Comparison of ENCODE assay signal across 8 cellular contexts in the genomic region with DNA sequence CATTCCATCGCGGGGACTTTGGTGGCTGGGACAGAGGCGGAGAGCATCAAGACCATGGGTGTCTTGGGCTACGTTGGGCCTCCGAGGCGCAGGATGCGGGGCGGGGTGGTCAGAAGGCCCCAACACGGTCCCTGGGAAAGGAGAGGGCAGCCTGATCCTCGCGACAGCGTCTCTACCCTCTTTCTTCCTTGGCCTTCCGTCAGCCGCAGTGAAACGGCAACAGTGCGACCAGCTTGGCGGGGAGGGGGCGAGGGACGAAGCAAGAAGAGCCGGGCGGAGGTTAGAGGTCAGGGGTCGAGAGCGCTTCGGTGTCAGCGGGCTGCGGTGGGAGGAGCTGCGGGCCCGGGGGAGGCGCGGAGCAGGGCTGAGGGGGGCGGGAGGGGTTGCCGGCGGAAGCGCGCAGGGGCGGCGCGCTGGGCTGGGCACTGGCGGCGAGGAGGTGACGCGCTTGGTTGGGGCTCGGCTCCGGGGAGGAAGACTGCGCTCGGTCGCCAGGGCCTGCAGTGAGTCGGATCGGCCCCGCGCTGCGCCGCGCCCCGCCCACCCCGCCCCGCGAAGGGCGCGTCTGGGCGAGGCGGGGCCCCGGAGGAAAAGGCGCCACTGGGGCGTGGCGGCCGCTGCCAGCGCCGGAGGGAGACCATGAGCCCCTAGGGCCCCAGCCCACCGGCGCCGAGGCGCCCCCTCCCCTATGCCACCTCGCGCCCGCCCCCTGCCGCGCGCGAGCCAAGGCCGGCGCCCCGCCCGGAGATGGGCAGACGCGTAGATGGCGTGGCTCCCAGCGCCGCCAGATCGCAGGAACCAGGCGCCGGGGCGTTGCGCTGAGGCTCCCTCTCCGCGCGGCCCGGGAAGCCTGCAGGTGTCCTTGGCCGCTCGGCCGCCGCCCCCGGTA. TPM values are rescaled to one million over a fixed set of nuclear protein-coding genes. Genes with fewer than 3 reads are reported as not detected.
DNase-seq lines count a peak whose midpoint lies in the region; ATAC-seq and TF ChIP-seq lines count a peak whose summit lies in the region.

A gene (plus strand): TSS at position 600 of the 889 bp plus-strand sequence. CDS start 1,186 bp downstream, outside the sequence.

- H3K27ac Mint-ChIP-seq in activated CD4-positive, alpha-beta T cell treated with anti-CD3 and anti-CD28 coated beads, Interleukin-2, amount 10 ng/mL, durations not matched to agents 7 days and 5 days: peak within 1 kb of the TSS; percentile 96

- peaks cover 46% of the 10 kb centered on the region for H3K4me1 Mint-ChIP-seq in activated CD4-positive, alpha-beta T cell treated with anti-CD3 and anti-CD28 coated beads, Interleukin-2, amount 10 ng/mL, durations not matched to agents 7 days and 5 days

- TF ChIP-seq CTCF in AG09309 (IDR thresholded peaks at IDR 0.05; ENCODE audit: control insufficient read depth, insufficient read depth, low read depth, low read length, missing control alignments): no peak

- ATAC-seq in HG03175 (IDR thresholded peaks at IDR 0.05; ENCODE audit: unreplicated experiment): peak; percentile 87
- peak; percentile 74 for ATAC-seq in left lobe of liver

- H3K4me3 ChIP-seq in AG09309 (ENCODE audit: control insufficient read depth, low read depth, low read length): peak within 1 kb of the TSS; percentile 68

- peaks cover 2% of the 10 kb centered on the region for H3K36me3 Mint-ChIP-seq in activated CD4-positive, alpha-beta T cell treated with anti-CD3 and anti-CD28 coated beads, Interleukin-2, amount 10 ng/mL, durations not matched to agents 7 days and 5 days (ENCODE audit: low read depth)

- in situ Hi-C loops in GM18951 (cut with MboI; ENCODE audit: low sequenced_read_pairs, unreplicated experiment): no loop called here

- TF ChIP-seq POLR2A in GM18951 (IDR thresholded peaks at IDR 0.05; ENCODE audit: extremely low read depth, insufficient read depth, insufficient read length): peak; percentile 22

- DNase-seq in AG09309 (ENCODE audit: low read depth) (peak; percentile 47), NCI-H510A treated with DMSO at 0.1 percent for 48 hours (lab: John Stamatoyannopoulos, UW) (peak; percentile 83), dedifferentiated amniotic fluid mesenchymal stem cell (ENCODE audit: extremely low spot score) (peak; percentile 38), left lobe of liver (ENCODE audit: low spot score) (peak; percentile 70)
- DNase-seq in activated CD4-positive, alpha-beta T cell treated with anti-CD3 and anti-CD28 coated beads, Interleukin-2, amount 10 ng/mL, durations not matched to agents 7 days and 5 days: peak; percentile 93
- peak; percentile 86 to 90 for DNase-seq in stimulated activated CD4-positive, alpha-beta T cell treated with anti-CD3 and anti-CD28 coated beads, Interleukin-2, amount 100 ng/mL, for 24 hours

- H3K27me3 Mint-ChIP-seq in activated CD4-positive, alpha-beta T cell treated with anti-CD3 and anti-CD28 coated beads, Interleukin-2, amount 10 ng/mL, durations not matched to agents 7 days and 5 days: peaks cover 11% of the 10 kb centered on the region

- POLR2A ChIA-PET in activated CD4-positive, alpha-beta T cell treated with anti-CD3 and anti-CD28 coated beads, Interleukin-2, amount 10 ng/mL, durations not matched to agents 7 days and 5 days (lab: Charles Lee): interaction anchor here (0.6 kb wide), 1 partner anchor 128 kb away, joined by 3 read pairs; no protein-coding TSS in a partner anchor

- no peaks in the 10 kb centered on the region for H3K9me3 Mint-ChIP-seq in activated CD4-positive, alpha-beta T cell treated with anti-CD3 and anti-CD28 coated beads, Interleukin-2, amount 10 ng/mL, durations not matched to agents 7 days and 5 days

- CTCF ChIA-PET in activated CD4-positive, alpha-beta T cell treated with anti-CD3 and anti-CD28 coated beads, Interleukin-2, amount 10 ng/mL, durations not matched to agents 7 days and 5 days (lab: Charles Lee): interaction anchor here (0.6 to 6.8 kb wide), 14 partner anchors 13 to 363 kb away, joined by 3 to 73 read pairs (median 9); a partner anchor contains a TSS

- H3K4me3 Mint-ChIP-seq in activated CD4-positive, alpha-beta T cell treated with anti-CD3 and anti-CD28 coated beads, Interleukin-2, amount 10 ng/mL, durations not matched to agents 7 days and 5 days: peak within 1 kb of the TSS; percentile 84

RNA-seq across cellular contexts. Expression of the gene that starts here (rescaled TPM):
- total RNA-seq in activated CD4-positive, alpha-beta T cell treated with anti-CD3 and anti-CD28 coated beads, Interleukin-2, amount 10 ng/mL, durations not matched to agents 7 days and 5 days: 1 to 10 TPM; 7.1 to 8.2 TPM
- 1.8 TPM for total RNA-seq in left lobe of liver

Comparison
In these comparisons a context has a peak if more than half of its experiments do, and no peak if none do; other contexts are left out.
1. Peak in every context shown above with its lines: DNase-seq, ATAC-seq and H3K4me3 ChIP-seq.
2. DNase-seq: peak in every context shown above with its lines; median percentile 93 in activated CD4-positive, alpha-beta T cell treated with anti-CD3 and anti-CD28 coated beads, Interleukin-2, amount 10 ng/mL, durations not matched to agents 7 days and 5 days; 88 in stimulated activated CD4-positive, alpha-beta T cell treated with anti-CD3 and anti-CD28 coated beads, Interleukin-2, amount 100 ng/mL, for 24 hours; 83 in NCI-H510A treated with DMSO at 0.1 percent for 48 hours; 70 in left lobe of liver; 47 in AG09309; 38 in dedifferentiated amniotic fluid mesenchymal stem cell.